Comparison of ENCODE assay signal across 1 cellular context in the genomic region with DNA sequence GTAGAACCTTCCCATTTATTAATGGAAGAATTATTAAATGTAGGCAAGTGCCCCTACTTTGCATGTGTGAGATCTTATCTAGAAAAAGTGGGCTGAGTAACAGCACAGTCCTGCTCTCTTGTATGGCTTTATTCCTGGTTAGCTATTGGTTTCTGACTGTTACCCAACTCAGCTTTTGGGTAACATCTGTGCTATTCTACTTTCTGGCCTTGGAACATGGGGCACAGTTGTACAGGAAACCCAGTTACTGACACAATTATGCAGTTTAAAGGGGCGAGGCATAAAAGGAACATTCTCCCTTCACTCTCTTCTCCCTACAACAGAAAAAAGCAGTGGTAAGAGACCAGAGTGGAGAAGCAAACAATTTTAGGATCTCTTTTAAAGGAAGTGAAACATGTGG.
TF ChIP-seq lines count a peak whose summit lies in the region.

No MANE protein-coding gene starts in this region.

TF ChIP-seq in SK-N-SH, 30 proteins besides CTCF, POLR2A, EP300 and RAD21 (continued from another document):
- TF ChIP-seq, protein P1, sequence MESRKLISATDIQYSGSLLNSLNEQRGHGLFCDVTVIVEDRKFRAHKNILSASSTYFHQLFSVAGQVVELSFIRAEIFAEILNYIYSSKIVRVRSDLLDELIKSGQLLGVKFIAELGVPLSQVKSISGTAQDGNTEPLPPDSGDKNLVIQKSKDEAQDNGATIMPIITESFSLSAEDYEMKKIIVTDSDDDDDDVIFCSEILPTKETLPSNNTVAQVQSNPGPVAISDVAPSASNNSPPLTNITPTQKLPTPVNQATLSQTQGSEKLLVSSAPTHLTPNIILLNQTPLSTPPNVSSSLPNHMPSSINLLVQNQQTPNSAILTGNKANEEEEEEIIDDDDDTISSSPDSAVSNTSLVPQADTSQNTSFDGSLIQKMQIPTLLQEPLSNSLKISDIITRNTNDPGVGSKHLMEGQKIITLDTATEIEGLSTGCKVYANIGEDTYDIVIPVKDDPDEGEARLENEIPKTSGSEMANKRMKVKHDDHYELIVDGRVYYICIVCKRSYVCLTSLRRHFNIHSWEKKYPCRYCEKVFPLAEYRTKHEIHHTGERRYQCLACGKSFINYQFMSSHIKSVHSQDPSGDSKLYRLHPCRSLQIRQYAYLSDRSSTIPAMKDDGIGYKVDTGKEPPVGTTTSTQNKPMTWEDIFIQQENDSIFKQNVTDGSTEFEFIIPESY (IDR thresholded peaks at IDR 0.05; ENCODE audit: borderline replicate concordance, low read depth), result no peak
- TF ChIP-seq JUND (IDR thresholded peaks at IDR 0.05) (no peak), YY1 (IDR thresholded peaks at IDR 0.05; ENCODE audit: low read depth) (no peak), SIN3A (IDR thresholded peaks at IDR 0.05; ENCODE audit: borderline replicate concordance, low read depth, low read length) (no peak), CHD2 (IDR thresholded peaks at IDR 0.05; ENCODE audit: low read length, partially characterized antibody) (no peak), MAX (IDR thresholded peaks at IDR 0.05; ENCODE audit: low read depth) (no peak), IRF3 (IDR thresholded peaks at IDR 0.05; ENCODE audit: low read depth, low read length) (no peak), NRF1 (IDR thresholded peaks at IDR 0.05; ENCODE audit: low read depth, low read length) (no peak), SMC3 (IDR thresholded peaks at IDR 0.05; ENCODE audit: low read depth, low read length) (no peak), GABPA (IDR thresholded peaks at IDR 0.05; ENCODE audit: low read depth) (no peak), FOXJ3 (CRISPR knock-in tag; IDR thresholded peaks at IDR 0.05) (no peak), MEF2A (IDR thresholded peaks at IDR 0.05; ENCODE audit: borderline replicate concordance, low read depth) (no peak), EZH2phosphoT487 (IDR thresholded peaks at IDR 0.05; ENCODE audit: borderline replicate concordance, low read depth) (no peak), PBX3 (IDR thresholded peaks at IDR 0.05) (no peak), MXI1 (IDR thresholded peaks at IDR 0.05; ENCODE audit: low read depth, low read length) (no peak), RCOR1 (IDR thresholded peaks at IDR 0.05; ENCODE audit: low read length) (no peak), NFIC (IDR thresholded peaks at IDR 0.05; ENCODE audit: borderline replicate concordance) (no peak), FOXM1 (IDR thresholded peaks at IDR 0.05; ENCODE audit: low read depth) (no peak)
